ENCODE assay signal across 9 cellular contexts in the genomic region with DNA sequence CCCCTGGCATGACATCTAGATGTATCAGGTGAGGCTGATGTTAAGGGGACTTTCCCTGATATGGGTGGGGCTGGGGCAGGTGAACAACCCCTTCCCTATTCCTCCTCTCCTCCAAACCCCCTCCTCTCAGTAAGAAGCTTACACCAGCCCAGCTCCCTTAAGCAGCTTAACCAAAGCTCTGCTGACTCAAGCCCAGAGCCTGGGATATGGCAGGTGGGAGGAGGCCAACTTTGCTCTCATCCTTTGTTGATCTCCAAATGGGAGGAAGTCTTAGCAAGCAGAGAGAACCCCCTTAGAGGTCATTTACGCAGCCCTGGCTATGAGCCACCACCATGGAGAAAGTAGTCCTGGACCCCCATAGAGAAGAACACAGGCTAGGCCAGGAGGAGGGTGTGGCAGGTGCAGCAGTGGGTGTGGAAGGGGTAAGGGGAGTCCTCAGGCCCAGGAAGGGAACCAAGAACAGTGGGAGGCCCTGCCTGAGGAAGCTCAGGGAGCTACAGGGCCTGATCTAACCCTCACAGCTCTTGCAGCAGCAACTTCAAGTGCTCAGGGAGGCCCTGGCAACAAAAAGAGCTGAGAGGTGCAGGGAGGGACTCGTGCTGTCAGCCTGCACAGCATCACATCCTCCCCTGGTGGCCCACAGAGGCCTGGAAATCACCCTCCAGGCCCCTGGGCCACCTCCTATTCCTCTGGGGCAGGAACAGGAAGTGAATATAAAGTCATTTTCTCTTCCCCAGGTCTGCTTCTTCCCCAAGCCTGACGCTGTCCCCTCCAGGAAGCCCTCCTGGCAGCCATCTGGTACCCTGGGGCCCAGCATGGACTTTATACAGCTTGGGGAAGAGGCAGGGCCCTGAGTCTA. TPM values are rescaled to one million over a fixed set of nuclear protein-coding genes. Genes with fewer than 3 reads are reported as not detected.
DNase-seq lines count a peak whose midpoint lies in the region; ATAC-seq, FAIRE-seq and TF ChIP-seq lines count a peak whose summit lies in the region.
"Had no signal": no experiment of that assay in that cellular context is flagged by ENCODE, and none has a peak within 500 bp of the region (broad histone marks: within the 10 kb centered on the region; RNA-seq: fewer than 3 reads in every experiment).

No MANE protein-coding gene starts in this region.

- DNase-seq in CD8-positive, alpha-beta T cell = peak in 6 of 7 experiments; percentile 30 to 81 (median 51)
- peak; percentile 67 for DNase-seq in activated CD4-positive, alpha-beta T cell treated with anti-CD3 and anti-CD28 coated beads for 48 hours
- DNase-seq in kidney (peak; percentile 56), MM.1S (no peak), DMS 273 (lab: John Stamatoyannopoulos, UW; ENCODE audit: unreplicated experiment) (no peak), sciatic nerve (ENCODE audit: low spot score) (no peak)
- DNase-seq: NCI-H774 had no signal

- H3K27ac ChIP-seq in CD8-positive, alpha-beta T cell (ENCODE audit: low read depth, low read length) = peak overlapping the region; percentile 40
- no peak overlapping the region for H3K27ac ChIP-seq in kidney (ENCODE audit: low read depth in 2 of 2, low read length in 2 of 2)
- no peak overlapping the region for H3K27ac ChIP-seq in MM.1S (ENCODE audit: low read length)

- POLR2A ChIA-PET in CD8-positive, alpha-beta T cell (lab: Charles Lee) = interaction anchor here (1.4 kb wide), 1 partner anchor 27 kb away, joined by 4 read pairs; the partner anchor contains the start of gene ALDOC

- no peak for FAIRE-seq in kidney (lab: Jason Lieb, UNC)

- H3F3A ChIP-seq in MM.1S (ENCODE audit: insufficient read depth, low read length) = no peaks in the 10 kb centered on the region; the same call in 1 of the 2 replicates

- H3K9ac ChIP-seq in kidney (ENCODE audit: low read length in 2 of 2) (no peak overlapping the region), MM.1S (ENCODE audit: low read length) (no peak overlapping the region)

- peaks cover 51% of the 10 kb centered on the region for H3K4me1 Mint-ChIP-seq in CD8-positive, alpha-beta T cell (ENCODE audit: low read depth)

- peaks cover 58% of the 10 kb centered on the region for H3K4me1 ChIP-seq in CD8-positive, alpha-beta T cell (ENCODE audit: insufficient read depth, low read length)
- H3K4me1 ChIP-seq in kidney (ENCODE audit: control insufficient read depth in 1 of 2, insufficient read depth in 1 of 2, low read depth in 1 of 2, low read length in 2 of 2) (peaks cover 8 to 12% of the 10 kb centered on the region in 2 donors), MM.1S (ENCODE audit: low read length) (peaks cover 3% of the 10 kb centered on the region; the same call in 1 of the 2 replicates)

- H3K79me2 ChIP-seq in MM.1S (ENCODE audit: low read length) = no peaks in the 10 kb centered on the region

- ATAC-seq in CD8-positive, alpha-beta T cell = peak; percentile 76
- ATAC-seq in HG02759 (IDR thresholded peaks at IDR 0.05; ENCODE audit: unreplicated experiment) (peak; percentile 46), GM21515 (IDR thresholded peaks at IDR 0.05; ENCODE audit: unreplicated experiment) (no peak), sciatic nerve (no peak)

- H3K27me3 Mint-ChIP-seq in CD8-positive, alpha-beta T cell (ENCODE audit: low read depth) = no peaks in the 10 kb centered on the region

- peaks cover 16% of the 10 kb centered on the region for H3K36me3 ChIP-seq in CD8-positive, alpha-beta T cell (ENCODE audit: insufficient read depth, low read length)
- H3K36me3 ChIP-seq in kidney (ENCODE audit: control insufficient read depth in 1 of 2, insufficient read depth in 2 of 2, low read length in 2 of 2) (peaks cover 10 to 13% of the 10 kb centered on the region in 2 donors), MM.1S (replicated peaks; ENCODE audit: insufficient read depth, low read length) (no peaks in the 10 kb centered on the region)

- no peak overlapping the region for H2AFZ ChIP-seq in MM.1S (ENCODE audit: low read length)

- no peaks in the 10 kb centered on the region for H4K20me1 ChIP-seq in MM.1S (ENCODE audit: insufficient read depth, low read length)

- H3K4me3 ChIP-seq in CD8-positive, alpha-beta T cell (ENCODE audit: low read depth, low read length) = no peak overlapping the region
- no peak overlapping the region for H3K4me3 ChIP-seq in kidney (ENCODE audit: low read length in 2 of 2)
- no peak overlapping the region for H3K4me3 ChIP-seq in MM.1S (ENCODE audit: low read length)

- no peaks in the 10 kb centered on the region for H3K27me3 ChIP-seq in CD8-positive, alpha-beta T cell (ENCODE audit: insufficient read depth, low read length)
- 0 out of 2 replicates have a peak, but pooled peaks cover 5% of the 10 kb centered on the region for H3K27me3 ChIP-seq in MM.1S (replicated peaks; ENCODE audit: insufficient read depth, low read length)

- no peaks in the 10 kb centered on the region for H3K9me3 Mint-ChIP-seq in CD8-positive, alpha-beta T cell

- peak overlapping the region; percentile 93 for H3K27ac Mint-ChIP-seq in CD8-positive, alpha-beta T cell

- H3K4me3 Mint-ChIP-seq in CD8-positive, alpha-beta T cell = peak overlapping the region; percentile 45

- H3K4me2 ChIP-seq in MM.1S (ENCODE audit: low read depth, low read length) = no peak overlapping the region

- peak; percentile 28 for TF ChIP-seq CTCF in CD8-positive, alpha-beta T cell (IDR thresholded peaks at IDR 0.05)
- TF ChIP-seq CTCF in kidney (IDR thresholded peaks at IDR 0.05; ENCODE audit: borderline replicate concordance, extremely low read depth, insufficient read depth) = no peak
- no peak for TF ChIP-seq CTCF in MM.1S (IDR thresholded peaks at IDR 0.05; ENCODE audit: low read length)

- H3K9me2 ChIP-seq in MM.1S (replicated peaks; ENCODE audit: insufficient read depth, low read length) = no peaks in the 10 kb centered on the region

- H3K36me3 Mint-ChIP-seq in CD8-positive, alpha-beta T cell = peaks cover 28% of the 10 kb centered on the region

- no peaks in the 10 kb centered on the region for H3K9me3 ChIP-seq in CD8-positive, alpha-beta T cell (ENCODE audit: low read length)
- no peaks in the 10 kb centered on the region for H3K9me3 ChIP-seq in kidney (ENCODE audit: control insufficient read depth in 1 of 2, low read length in 2 of 2)
- H3K9me3 ChIP-seq in MM.1S (replicated peaks; ENCODE audit: insufficient read depth, low read length) = no peaks in the 10 kb centered on the region

- CTCF ChIA-PET in CD8-positive, alpha-beta T cell (lab: Charles Lee) = interaction anchor here (0.9 to 5.7 kb wide), 8 partner anchors 10 to 1759 kb away, joined by 3 to 42 read pairs (median 3); partner anchors contain the start of gene PIGS

- intact Hi-C loops in CD8-positive, alpha-beta T cell (cut with DNase I, micrococcal nuclease) = loop anchor here (2.0 to 5.0 kb wide), 3 partner anchors 55 to 177 kb away; partner anchors contain the start of genes RSKR (in 2 of the 2), SARM1 (in 1 of the 2) and VTN (in 1 of the 2)
- intact Hi-C loops in kidney (cut with DNase I) = no loop called here
- intact Hi-C loops in sciatic nerve (cut with DNase I) = no loop called here

RNA-seq across cellular contexts. Expression of gene UNC119, which starts 2.9 kb away (rescaled TPM):
- total RNA-seq in CD8-positive, alpha-beta T cell = 10 to 100 TPM; 48.9 to 49.9 TPM
- total RNA-seq in kidney = 19.0 TPM
- 60.7 TPM for polyA plus RNA-seq in kidney (ENCODE audit: insufficient read depth, low read depth, low replicate concordance)
- total RNA-seq in sciatic nerve = 28.3 TPM

RNA-seq across cellular contexts. Expression of gene PIGS, which starts 21.8 kb away (rescaled TPM):
- 10 to 100 TPM; 46.2 to 60.0 TPM for total RNA-seq in CD8-positive, alpha-beta T cell
- 75.0 TPM for total RNA-seq in kidney
- polyA plus RNA-seq in kidney (ENCODE audit: insufficient read depth, low read depth, low replicate concordance) = 60.6 TPM
- 40.4 TPM for total RNA-seq in sciatic nerve

RNA-seq across cellular contexts. Expression of gene ALDOC, which starts 27.2 kb away (rescaled TPM):
- total RNA-seq in CD8-positive, alpha-beta T cell = 10 to 100 TPM; 16.3 to 16.5 TPM
- 7.1 TPM for total RNA-seq in kidney
- polyA plus RNA-seq in kidney (ENCODE audit: insufficient read depth, low read depth, low replicate concordance) = 21.9 TPM
- 99.7 TPM for total RNA-seq in sciatic nerve

RNA-seq across cellular contexts. Expression of gene FOXN1, which starts 43.4 kb away (rescaled TPM):
- total RNA-seq in CD8-positive, alpha-beta T cell = not detected
- total RNA-seq in kidney (not detected), sciatic nerve (not detected)
- not detected for polyA plus RNA-seq in kidney (ENCODE audit: insufficient read depth, low read depth, low replicate concordance)

RNA-seq across cellular contexts. Expression of gene SPAG5, which starts 49.3 kb away (rescaled TPM):
- 10 to 100 TPM; 23.1 to 26.6 TPM for total RNA-seq in CD8-positive, alpha-beta T cell
- total RNA-seq in kidney = 7.4 TPM
- polyA plus RNA-seq in kidney (ENCODE audit: insufficient read depth, low read depth, low replicate concordance) = 123 TPM
- 20.9 TPM for total RNA-seq in sciatic nerve

Comparison
In these comparisons a context has a peak if more than half of its experiments do, and no peak if none do; other contexts are left out.
1. ATAC-seq: peak in CD8-positive, alpha-beta T cell (single experiment) and HG02759 (single experiment); none in GM21515 (single experiment) and sciatic nerve (single experiment).
2. DNase-seq: peak in CD8-positive, alpha-beta T cell (6 of 7), activated CD4-positive, alpha-beta T cell treated with anti-CD3 and anti-CD28 coated beads for 48 hours (single experiment) and kidney (single experiment); none in MM.1S (single experiment), DMS 273 (single experiment) and sciatic nerve (single experiment).
3. intact Hi-C loops: an anchor here in CD8-positive, alpha-beta T cell (2.0 to 5.0 kb wide); none called in kidney and sciatic nerve.